In the genomic region with DNA sequence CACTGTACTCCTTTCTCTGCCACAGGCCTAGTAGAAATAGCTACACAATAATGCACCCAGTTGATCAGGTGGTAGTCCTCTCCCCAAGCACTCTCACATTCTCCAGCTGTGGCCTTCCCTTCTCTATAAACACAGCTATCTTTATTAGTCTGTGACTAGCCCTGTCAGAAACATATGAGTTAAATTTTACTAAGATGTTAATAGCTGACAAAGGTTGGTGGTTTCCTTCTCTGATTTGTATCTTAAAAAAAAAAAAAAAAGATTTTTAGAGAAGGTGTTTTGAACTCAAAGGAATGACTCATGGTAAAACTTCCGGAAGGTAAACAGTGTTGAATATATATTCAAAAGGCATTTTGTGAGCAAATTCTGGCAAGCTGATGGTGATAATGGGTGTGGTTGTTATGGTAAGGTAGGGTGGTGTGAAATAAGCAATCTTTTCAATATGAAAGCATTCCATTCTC, we compare ENCODE assay signal across 8 cellular contexts.
DNase-seq lines count a peak whose midpoint lies in the region; ATAC-seq, FAIRE-seq and TF ChIP-seq lines count a peak whose summit lies in the region.
"Had no signal": no experiment of that assay in that cellular context is flagged by ENCODE, and none has a peak within 500 bp of the region (broad histone marks: within the 10 kb centered on the region; RNA-seq: fewer than 3 reads in every experiment).

No MANE protein-coding gene starts in this region.

- ATAC-seq in GM19035 (IDR thresholded peaks at IDR 0.05; ENCODE audit: unreplicated experiment) (peak; percentile 37), HG02763 (IDR thresholded peaks at IDR 0.05; ENCODE audit: unreplicated experiment) (peak; percentile 55), left colon (peak; percentile 92)

- CTCF ChIA-PET in RWPE1 (lab: Yijun Ruan, JAX), result interaction anchor here (0.6 kb wide), 1 partner anchor 924 kb away, joined by 3 read pairs; no protein-coding TSS in a partner anchor

- peak; percentile 56 for DNase-seq in RWPE1 (ENCODE audit: low spot score)
- DNase-seq in left colon, result no peak
- DNase-seq in GOT3 (lab: John Stamatoyannopoulos, UW), result no peak
- no peak for DNase-seq in DMS114 treated with DMSO at 0.1 percent for 48 hours (lab: John Stamatoyannopoulos, UW; ENCODE audit: unreplicated experiment)
- no peak for DNase-seq in GM12892 (ENCODE audit: insufficient read length)

- no peak for TF ChIP-seq CTCF in RWPE1 (conservative IDR thresholded peaks at IDR 0.05; ENCODE audit: low read depth)

- H3K27ac ChIP-seq in RWPE1, result no peak overlapping the region
- H3K27ac ChIP-seq: VCaP had no signal

- POLR2A ChIA-PET in RWPE1 (lab: Yijun Ruan, JAX; ENCODE audit: low non-redundant PET), result no interaction called here

- no peak for TF ChIP-seq POLR2A in GM12892 (IDR thresholded peaks at IDR 0.05; ENCODE audit: low read depth, low read length)

- no peak for FAIRE-seq in GM12892 (lab: Jason Lieb, UNC)

- intact Hi-C loops in left colon (cut with DNase I, micrococcal nuclease), result no loop called here

Comparison
In these comparisons a context has a peak if more than half of its experiments do, and no peak if none do; other contexts are left out.
1. ATAC-seq: peak in every context shown above with its lines; median percentile 92 in left colon; 55 in HG02763; 37 in GM19035.